1 cellular context compared by ENCODE assay signal in the genomic region with DNA sequence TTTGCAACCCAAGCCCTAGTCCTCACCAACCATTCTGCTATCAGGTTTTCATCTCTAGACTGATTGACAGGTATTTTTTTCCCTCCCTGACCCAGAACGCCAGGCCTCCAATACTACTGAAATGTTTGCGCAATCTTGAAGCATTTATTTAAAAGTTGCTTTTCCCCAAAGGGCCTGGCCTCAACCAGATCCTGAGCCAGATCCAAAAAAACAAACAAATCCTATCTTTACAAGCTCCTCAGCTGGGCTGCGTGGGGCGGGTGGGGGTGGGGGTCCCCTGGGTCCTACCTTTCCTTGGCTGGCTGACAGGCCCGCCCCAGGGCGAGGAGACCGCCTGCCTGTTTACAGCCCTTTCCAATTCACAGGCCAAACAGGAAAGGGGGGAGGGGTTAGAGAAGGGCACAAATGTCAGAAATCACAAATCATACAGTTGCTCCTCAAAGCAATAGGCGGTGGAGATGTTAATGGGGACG.
TF ChIP-seq lines count a peak whose summit lies in the region.

No MANE protein-coding gene starts in this region.

TF ChIP-seq in HEK293, 187 proteins besides CTCF, POLR2A, EP300 and RAD21 (continued from another document and continues in another):
- TF ChIP-seq SP3 (tag by site-specific recombination; IDR thresholded peaks at IDR 0.05): no peak
- TF ChIP-seq GFI1B (tag by site-specific recombination; IDR thresholded peaks at IDR 0.05): no peak
- no peak for TF ChIP-seq ZNF621 (tag by site-specific recombination; IDR thresholded peaks at IDR 0.05)
- no peak for TF ChIP-seq ZNF148 (tag by site-specific recombination; IDR thresholded peaks at IDR 0.05; ENCODE audit: borderline replicate concordance)
- no peak for TF ChIP-seq ZNF248 (tag by site-specific recombination; IDR thresholded peaks at IDR 0.05)
- TF ChIP-seq ZNF513 (tag by site-specific recombination; IDR thresholded peaks at IDR 0.05): peak; percentile 27; the same call in 1 of the 2 replicates
- TF ChIP-seq, protein P1, sequence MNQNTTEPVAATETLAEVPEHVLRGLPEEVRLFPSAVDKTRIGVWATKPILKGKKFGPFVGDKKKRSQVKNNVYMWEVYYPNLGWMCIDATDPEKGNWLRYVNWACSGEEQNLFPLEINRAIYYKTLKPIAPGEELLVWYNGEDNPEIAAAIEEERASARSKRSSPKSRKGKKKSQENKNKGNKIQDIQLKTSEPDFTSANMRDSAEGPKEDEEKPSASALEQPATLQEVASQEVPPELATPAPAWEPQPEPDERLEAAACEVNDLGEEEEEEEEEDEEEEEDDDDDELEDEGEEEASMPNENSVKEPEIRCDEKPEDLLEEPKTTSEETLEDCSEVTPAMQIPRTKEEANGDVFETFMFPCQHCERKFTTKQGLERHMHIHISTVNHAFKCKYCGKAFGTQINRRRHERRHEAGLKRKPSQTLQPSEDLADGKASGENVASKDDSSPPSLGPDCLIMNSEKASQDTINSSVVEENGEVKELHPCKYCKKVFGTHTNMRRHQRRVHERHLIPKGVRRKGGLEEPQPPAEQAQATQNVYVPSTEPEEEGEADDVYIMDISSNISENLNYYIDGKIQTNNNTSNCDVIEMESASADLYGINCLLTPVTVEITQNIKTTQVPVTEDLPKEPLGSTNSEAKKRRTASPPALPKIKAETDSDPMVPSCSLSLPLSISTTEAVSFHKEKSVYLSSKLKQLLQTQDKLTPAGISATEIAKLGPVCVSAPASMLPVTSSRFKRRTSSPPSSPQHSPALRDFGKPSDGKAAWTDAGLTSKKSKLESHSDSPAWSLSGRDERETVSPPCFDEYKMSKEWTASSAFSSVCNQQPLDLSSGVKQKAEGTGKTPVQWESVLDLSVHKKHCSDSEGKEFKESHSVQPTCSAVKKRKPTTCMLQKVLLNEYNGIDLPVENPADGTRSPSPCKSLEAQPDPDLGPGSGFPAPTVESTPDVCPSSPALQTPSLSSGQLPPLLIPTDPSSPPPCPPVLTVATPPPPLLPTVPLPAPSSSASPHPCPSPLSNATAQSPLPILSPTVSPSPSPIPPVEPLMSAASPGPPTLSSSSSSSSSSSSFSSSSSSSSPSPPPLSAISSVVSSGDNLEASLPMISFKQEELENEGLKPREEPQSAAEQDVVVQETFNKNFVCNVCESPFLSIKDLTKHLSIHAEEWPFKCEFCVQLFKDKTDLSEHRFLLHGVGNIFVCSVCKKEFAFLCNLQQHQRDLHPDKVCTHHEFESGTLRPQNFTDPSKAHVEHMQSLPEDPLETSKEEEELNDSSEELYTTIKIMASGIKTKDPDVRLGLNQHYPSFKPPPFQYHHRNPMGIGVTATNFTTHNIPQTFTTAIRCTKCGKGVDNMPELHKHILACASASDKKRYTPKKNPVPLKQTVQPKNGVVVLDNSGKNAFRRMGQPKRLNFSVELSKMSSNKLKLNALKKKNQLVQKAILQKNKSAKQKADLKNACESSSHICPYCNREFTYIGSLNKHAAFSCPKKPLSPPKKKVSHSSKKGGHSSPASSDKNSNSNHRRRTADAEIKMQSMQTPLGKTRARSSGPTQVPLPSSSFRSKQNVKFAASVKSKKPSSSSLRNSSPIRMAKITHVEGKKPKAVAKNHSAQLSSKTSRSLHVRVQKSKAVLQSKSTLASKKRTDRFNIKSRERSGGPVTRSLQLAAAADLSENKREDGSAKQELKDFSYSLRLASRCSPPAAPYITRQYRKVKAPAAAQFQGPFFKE (tag by site-specific recombination; IDR thresholded peaks at IDR 0.05; ENCODE audit: borderline replicate concordance): no peak
- no peak for TF ChIP-seq YY2 (tag by site-specific recombination; IDR thresholded peaks at IDR 0.05)
- no peak for TF ChIP-seq ZNF747 (tag by site-specific recombination; IDR thresholded peaks at IDR 0.05)
- no peak for TF ChIP-seq TRIM28 (IDR thresholded peaks at IDR 0.05; ENCODE audit: borderline replicate concordance, low read length)
- TF ChIP-seq, protein P2, sequence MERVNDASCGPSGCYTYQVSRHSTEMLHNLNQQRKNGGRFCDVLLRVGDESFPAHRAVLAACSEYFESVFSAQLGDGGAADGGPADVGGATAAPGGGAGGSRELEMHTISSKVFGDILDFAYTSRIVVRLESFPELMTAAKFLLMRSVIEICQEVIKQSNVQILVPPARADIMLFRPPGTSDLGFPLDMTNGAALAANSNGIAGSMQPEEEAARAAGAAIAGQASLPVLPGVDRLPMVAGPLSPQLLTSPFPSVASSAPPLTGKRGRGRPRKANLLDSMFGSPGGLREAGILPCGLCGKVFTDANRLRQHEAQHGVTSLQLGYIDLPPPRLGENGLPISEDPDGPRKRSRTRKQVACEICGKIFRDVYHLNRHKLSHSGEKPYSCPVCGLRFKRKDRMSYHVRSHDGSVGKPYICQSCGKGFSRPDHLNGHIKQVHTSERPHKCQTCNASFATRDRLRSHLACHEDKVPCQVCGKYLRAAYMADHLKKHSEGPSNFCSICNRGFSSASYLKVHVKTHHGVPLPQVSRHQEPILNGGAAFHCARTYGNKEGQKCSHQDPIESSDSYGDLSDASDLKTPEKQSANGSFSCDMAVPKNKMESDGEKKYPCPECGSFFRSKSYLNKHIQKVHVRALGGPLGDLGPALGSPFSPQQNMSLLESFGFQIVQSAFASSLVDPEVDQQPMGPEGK (tag by site-specific recombination; IDR thresholded peaks at IDR 0.05): peak; percentile 20; the same call in 1 of the 2 replicates
- no peak for TF ChIP-seq ZNF560 (tag by site-specific recombination; IDR thresholded peaks at IDR 0.05; ENCODE audit: borderline replicate concordance)
- TF ChIP-seq ZNF629 (tag by site-specific recombination; IDR thresholded peaks at IDR 0.05): no peak
- no peak for TF ChIP-seq ZNF19 (tag by site-specific recombination; IDR thresholded peaks at IDR 0.05; ENCODE audit: low read depth)
- no peak for TF ChIP-seq ZSCAN18 (tag by site-specific recombination; IDR thresholded peaks at IDR 0.05)
- no peak for TF ChIP-seq ZNF530 (tag by site-specific recombination; IDR thresholded peaks at IDR 0.05; ENCODE audit: low read depth)
- no peak for TF ChIP-seq ZEB2 (tag by site-specific recombination; IDR thresholded peaks at IDR 0.05)
- no peak for TF ChIP-seq ZNF10 (tag by site-specific recombination; IDR thresholded peaks at IDR 0.05)
- peak; percentile 58; the same call in 1 of the 2 replicates for TF ChIP-seq KLF10 (tag by site-specific recombination; IDR thresholded peaks at IDR 0.05)
- peak; percentile 31; the same call in 1 of the 2 replicates for TF ChIP-seq TSHZ1 (tag by site-specific recombination; IDR thresholded peaks at IDR 0.05; ENCODE audit: borderline replicate concordance)
- TF ChIP-seq, protein P3, sequence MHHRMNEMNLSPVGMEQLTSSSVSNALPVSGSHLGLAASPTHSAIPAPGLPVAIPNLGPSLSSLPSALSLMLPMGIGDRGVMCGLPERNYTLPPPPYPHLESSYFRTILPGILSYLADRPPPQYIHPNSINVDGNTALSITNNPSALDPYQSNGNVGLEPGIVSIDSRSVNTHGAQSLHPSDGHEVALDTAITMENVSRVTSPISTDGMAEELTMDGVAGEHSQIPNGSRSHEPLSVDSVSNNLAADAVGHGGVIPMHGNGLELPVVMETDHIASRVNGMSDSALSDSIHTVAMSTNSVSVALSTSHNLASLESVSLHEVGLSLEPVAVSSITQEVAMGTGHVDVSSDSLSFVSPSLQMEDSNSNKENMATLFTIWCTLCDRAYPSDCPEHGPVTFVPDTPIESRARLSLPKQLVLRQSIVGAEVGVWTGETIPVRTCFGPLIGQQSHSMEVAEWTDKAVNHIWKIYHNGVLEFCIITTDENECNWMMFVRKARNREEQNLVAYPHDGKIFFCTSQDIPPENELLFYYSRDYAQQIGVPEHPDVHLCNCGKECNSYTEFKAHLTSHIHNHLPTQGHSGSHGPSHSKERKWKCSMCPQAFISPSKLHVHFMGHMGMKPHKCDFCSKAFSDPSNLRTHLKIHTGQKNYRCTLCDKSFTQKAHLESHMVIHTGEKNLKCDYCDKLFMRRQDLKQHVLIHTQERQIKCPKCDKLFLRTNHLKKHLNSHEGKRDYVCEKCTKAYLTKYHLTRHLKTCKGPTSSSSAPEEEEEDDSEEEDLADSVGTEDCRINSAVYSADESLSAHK (tag by site-specific recombination; IDR thresholded peaks at IDR 0.05): peak; percentile 66
- no peak for TF ChIP-seq ZNF292 (tag by site-specific recombination; IDR thresholded peaks at IDR 0.05; ENCODE audit: borderline replicate concordance, low read depth)
- TF ChIP-seq, protein P4, sequence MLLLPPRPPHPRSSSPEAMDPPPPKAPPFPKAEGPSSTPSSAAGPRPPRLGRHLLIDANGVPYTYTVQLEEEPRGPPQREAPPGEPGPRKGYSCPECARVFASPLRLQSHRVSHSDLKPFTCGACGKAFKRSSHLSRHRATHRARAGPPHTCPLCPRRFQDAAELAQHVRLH (tag by site-specific recombination; IDR thresholded peaks at IDR 0.05): no peak
- no peak for TF ChIP-seq ZNF311 (tag by site-specific recombination; IDR thresholded peaks at IDR 0.05; ENCODE audit: borderline replicate concordance)
- no peak for TF ChIP-seq ZBTB17 (tag by site-specific recombination; IDR thresholded peaks at IDR 0.05)
- no peak for TF ChIP-seq ZSCAN16 (tag by site-specific recombination; IDR thresholded peaks at IDR 0.05)
- peak; percentile 77 for TF ChIP-seq ZIC2 (tag by site-specific recombination; IDR thresholded peaks at IDR 0.05)
- TF ChIP-seq WT1 (tag by site-specific recombination; IDR thresholded peaks at IDR 0.05): 0 out of 2 replicates have a peak, but pooled peaks have one; percentile 10
- TF ChIP-seq ZBTB21 (tag by site-specific recombination; IDR thresholded peaks at IDR 0.05): no peak
- TF ChIP-seq ZNF488 (tag by site-specific recombination; IDR thresholded peaks at IDR 0.05): 0 out of 2 replicates have a peak, but pooled peaks have one; percentile 43
- TF ChIP-seq ZBTB8A (tag by site-specific recombination; IDR thresholded peaks at IDR 0.05): peak; percentile 96
- TF ChIP-seq ZNF768 (tag by site-specific recombination; IDR thresholded peaks at IDR 0.05): no peak
- no peak for TF ChIP-seq YY1 (tag by site-specific recombination; IDR thresholded peaks at IDR 0.05)
- TF ChIP-seq KLF7 (tag by site-specific recombination; IDR thresholded peaks at IDR 0.05; ENCODE audit: borderline replicate concordance): peak; percentile 58; the same call in 1 of the 2 replicates
